17 cellular contexts compared by ENCODE assay signal in genomic region chr2:98815795-98816194, GRCh38.
DNase-seq lines count a peak whose midpoint lies in the region; ATAC-seq and TF ChIP-seq lines count a peak whose summit lies in the region.
"Had no signal": no experiment of that assay in that cellular context is flagged by ENCODE, and none has a peak within 500 bp of the region (broad histone marks: within the 10 kb centered on the region; RNA-seq: fewer than 3 reads in every experiment).

No MANE protein-coding gene starts in this region.

- no peak for TF ChIP-seq CTCF in parathyroid adenoma (IDR thresholded peaks at IDR 0.05)

- peaks cover 29% of the 10 kb centered on the region for H3K4me1 ChIP-seq in parathyroid adenoma

- H3K4me2 ChIP-seq in parathyroid adenoma (ENCODE audit: low read length) = no peak overlapping the region
- H3K4me2 ChIP-seq: BLaER1 treated with 17β-estradiol and CSF1 and Interleukin-3, amounts not matched to agents 10 nM and 100 nM; GM23338 had no signal

- peak overlapping the region; percentile 25 for H3K27ac ChIP-seq in parathyroid adenoma
- H3K27ac ChIP-seq: BLaER1 treated with 17β-estradiol and CSF1 and Interleukin-3, amounts not matched to agents 10 nM and 100 nM had no signal

- H3K9ac ChIP-seq in parathyroid adenoma = no peak overlapping the region
- H3K9ac ChIP-seq: BLaER1 treated with 17β-estradiol and CSF1 and Interleukin-3, amounts not matched to agents 10 nM and 100 nM had no signal

- CTCF ChIA-PET in activated CD4-positive, alpha-beta memory T cell treated with anti-CD3 and anti-CD28 coated beads for 36 hours (lab: Charles Lee) = no interaction called here

- ATAC-seq in left cardiac atrium = peak; percentile 62 to 79
- no peak for ATAC-seq in Right ventricle myocardium inferior
- ATAC-seq in GM21786 (IDR thresholded peaks at IDR 0.05; ENCODE audit: unreplicated experiment) = no peak
- ATAC-seq: GM23338, HepG2 had no signal

- DNase-seq in left cardiac atrium = peak; percentile 39
- DNase-seq in Right ventricle myocardium inferior (ENCODE audit: missing footprints) = no peak
- DNase-seq in ecto neural progenitor cell (ENCODE audit: low spot score) = peak; percentile 26
- no peak for DNase-seq in 8988T
- DNase-seq in activated CD4-positive, alpha-beta memory T cell treated with anti-CD3 and anti-CD28 coated beads for 36 hours = no peak
- DNase-seq: Caco-2; CD4-positive, CD25-positive, alpha-beta regulatory T cell; CD8-positive, alpha-beta memory T cell; GDM1; HCEC 1CT had no signal

- no peak overlapping the region for H3K4me3 Mint-ChIP-seq in activated CD4-positive, alpha-beta memory T cell treated with anti-CD3 and anti-CD28 coated beads for 36 hours
- H3K4me3 Mint-ChIP-seq: B cell; CD4-positive, CD25-positive, alpha-beta regulatory T cell; CD8-positive, alpha-beta memory T cell; GM23338; IgD-negative memory B cell had no signal

- H3K9me3 Mint-ChIP-seq in activated CD4-positive, alpha-beta memory T cell treated with anti-CD3 and anti-CD28 coated beads for 36 hours = no peaks in the 10 kb centered on the region
- H3K9me3 Mint-ChIP-seq: CD4-positive, CD25-positive, alpha-beta regulatory T cell; CD8-positive, alpha-beta memory T cell; GM23338; IgD-negative memory B cell had no signal

- POLR2A ChIA-PET in activated CD4-positive, alpha-beta memory T cell treated with anti-CD3 and anti-CD28 coated beads for 36 hours (lab: Charles Lee) = interaction anchor here (0.6 kb wide), 1 partner anchor 375 kb away, joined by 3 read pairs; no protein-coding TSS in a partner anchor

- peaks cover 28% of the 10 kb centered on the region for H3K79me2 ChIP-seq in parathyroid adenoma

- intact Hi-C loops in left cardiac atrium (cut with DNase I) = no loop called here
- intact Hi-C loops in Right ventricle myocardium inferior (cut with DNase I) = no loop called here
- intact Hi-C loops in activated CD4-positive, alpha-beta memory T cell treated with anti-CD3 and anti-CD28 coated beads for 36 hours (cut with micrococcal nuclease) = no loop called here

- no peaks in the 10 kb centered on the region for H3K27me3 Mint-ChIP-seq in activated CD4-positive, alpha-beta memory T cell treated with anti-CD3 and anti-CD28 coated beads for 36 hours

- no peaks in the 10 kb centered on the region for H3K9me3 ChIP-seq in parathyroid adenoma (ENCODE audit: control insufficient read depth, low read length)
- H3K9me3 ChIP-seq: Caco-2 had no signal

- H2AFZ ChIP-seq in parathyroid adenoma = no peak overlapping the region
- H2AFZ ChIP-seq: GM23338 had no signal

- H3K27ac Mint-ChIP-seq in activated CD4-positive, alpha-beta memory T cell treated with anti-CD3 and anti-CD28 coated beads for 36 hours = no peak overlapping the region
- H3K27ac Mint-ChIP-seq: B cell, GM23338 had no signal

- H3K4me1 Mint-ChIP-seq in activated CD4-positive, alpha-beta memory T cell treated with anti-CD3 and anti-CD28 coated beads for 36 hours (ENCODE audit: low read depth) = no peaks in the 10 kb centered on the region
- H3K4me1 Mint-ChIP-seq: B cell, GM23338 had no signal

- no peaks in the 10 kb centered on the region for H3K36me3 Mint-ChIP-seq in activated CD4-positive, alpha-beta memory T cell treated with anti-CD3 and anti-CD28 coated beads for 36 hours
- H3K36me3 Mint-ChIP-seq: CD4-positive, CD25-positive, alpha-beta regulatory T cell had no signal

- H3K4me3 ChIP-seq in parathyroid adenoma (ENCODE audit: low read depth, low read length) = no peak overlapping the region
- H3K4me3 ChIP-seq: BLaER1 treated with 17β-estradiol and CSF1 and Interleukin-3, amounts not matched to agents 10 nM and 100 nM; GM23338 had no signal

- no peaks in the 10 kb centered on the region for H3K36me3 ChIP-seq in parathyroid adenoma (ENCODE audit: control insufficient read depth, insufficient read depth, low read length)
- H3K36me3 ChIP-seq: BLaER1 treated with 17β-estradiol and CSF1 and Interleukin-3, amounts not matched to agents 10 nM and 100 nM had no signal

- no peaks in the 10 kb centered on the region for H3K27me3 ChIP-seq in parathyroid adenoma (ENCODE audit: control insufficient read depth, insufficient read depth, low read length)
- H3K27me3 ChIP-seq: BLaER1 treated with 17β-estradiol and CSF1 and Interleukin-3, amounts not matched to agents 10 nM and 100 nM had no signal

Comparison
In these comparisons a context has a peak if more than half of its experiments do, and no peak if none do; other contexts are left out.
1. ATAC-seq: peak in left cardiac atrium (2 of 2); none in Right ventricle myocardium inferior (single experiment) and GM21786 (single experiment).
2. DNase-seq: peak in left cardiac atrium (single experiment) and ecto neural progenitor cell (single experiment); none in Right ventricle myocardium inferior (single experiment), 8988T (single experiment) and activated CD4-positive, alpha-beta memory T cell treated with anti-CD3 and anti-CD28 coated beads for 36 hours (single experiment).